Comparison of ENCODE assay signal across 8 cellular contexts in genomic region chr4:155787113-155787710, GRCh38. TPM values are rescaled to one million over a fixed set of nuclear protein-coding genes. Genes with fewer than 3 reads are reported as not detected.
DNase-seq lines count a peak whose midpoint lies in the region; ATAC-seq, FAIRE-seq and TF ChIP-seq lines count a peak whose summit lies in the region.

No MANE protein-coding gene starts in this region.

- intact Hi-C loops in left cardiac atrium (cut with DNase I): loop anchor here in 1 of 2 donors (2.0 kb wide), 2 partner anchors 344 to 384 kb away; no protein-coding TSS in a partner anchor
- intact Hi-C loops in lower leg skin (cut with DNase I; ENCODE audit: low total_unique reads): loop anchor here (5.0 kb wide), 1 partner anchor 350 kb away; no protein-coding TSS in a partner anchor

- peak; percentile 95 for ATAC-seq in GM18517 (IDR thresholded peaks at IDR 0.05; ENCODE audit: unreplicated experiment)
- peak; percentile 97 for ATAC-seq in HG02884 (IDR thresholded peaks at IDR 0.05; ENCODE audit: unreplicated experiment)
- peak; percentile 90 to 91 for ATAC-seq in left cardiac atrium

- DNase-seq in CD1c-positive myeloid dendritic cell (ENCODE audit: extremely low spot score): peak; percentile 74
- DNase-seq in NCI-H1694 (lab: John Stamatoyannopoulos, UW): peak; percentile 13
- no peak for DNase-seq in left cardiac atrium
- DNase-seq in small intestine: peak; percentile 63
- DNase-seq in lower leg skin (ENCODE audit: low spot score in 2 of 2): no peak

- H3K4me3 ChIP-seq in WI38 (ENCODE audit: low read depth, low read length) (no peak overlapping the region), small intestine (ENCODE audit: low read depth in 1 of 2, low read length in 2 of 2) (no peak overlapping the region), lower leg skin (ENCODE audit: low read depth, poor library complexity, severe bottlenecking) (no peak overlapping the region)

- FAIRE-seq in small intestine (lab: Jason Lieb, UNC): no peak

- peak; percentile 8; the same call in 1 of the 2 replicates for TF ChIP-seq CTCF in WI38 (IDR thresholded peaks at IDR 0.05; ENCODE audit: low read depth, low read length)
- peak in 1 of 3 donors; percentile 60 for TF ChIP-seq CTCF in lower leg skin (IDR thresholded peaks at IDR 0.05)

- H3K27ac ChIP-seq in small intestine (ENCODE audit: low read depth in 1 of 2, low read length in 1 of 2): no peak overlapping the region

- no peaks in the 10 kb centered on the region for H3K9me3 ChIP-seq in small intestine (ENCODE audit: control insufficient read depth, low read depth)

- WGBS in small intestine, 3 donors: 8 to 14% (median 14%) methylated on average over 5 of the region's 5 CpGs
- WGBS in lower leg skin, 2 donors: 19 to 20% methylated on average over 5 of the region's 5 CpGs

- TF ChIP-seq POLR2A in lower leg skin (IDR thresholded peaks at IDR 0.05): no peak

- no peaks in the 10 kb centered on the region for H3K27me3 ChIP-seq in small intestine (ENCODE audit: control insufficient read depth in 2 of 2, insufficient read depth in 2 of 2, low read length in 2 of 2)

- H3K36me3 ChIP-seq in small intestine (ENCODE audit: control insufficient read depth in 2 of 2, insufficient read depth in 2 of 2, low read length in 2 of 2): no peaks in the 10 kb centered on the region

- H3K4me1 ChIP-seq in small intestine (ENCODE audit: control insufficient read depth in 2 of 2, insufficient read depth in 1 of 2, low read depth in 1 of 2, low read length in 1 of 2): no peaks in the 10 kb centered on the region

RNA-seq across cellular contexts. Expression of gene GUCY1B1, which starts 28.4 kb away (rescaled TPM):
- 10 to 100 TPM; 10.5 to 14.4 TPM for total RNA-seq in left cardiac atrium
- polyA plus RNA-seq in small intestine: 1 to 10 TPM in 1 of 3 donors, under 1 TPM in 2; 0.67 to 8.1 (median 0.81) TPM
- total RNA-seq in lower leg skin: 1 to 10 TPM; 1.1 to 6.1 (median 4.9) TPM

Comparison
In these comparisons a context has a peak if more than half of its experiments do, and no peak if none do; other contexts are left out.
1. DNase-seq: peak in CD1c-positive myeloid dendritic cell (single experiment), NCI-H1694 (single experiment) and small intestine (single experiment); none in left cardiac atrium (single experiment) and lower leg skin (0 of 2).
2. Peak in every context shown above with its lines, with median percentiles within 50 percentile points of each other: ATAC-seq.